Comparison of ENCODE assay signal across 1 cellular context in genomic region chr5:149781612-149782011, GRCh38.
TF ChIP-seq lines count a peak whose summit lies in the region.

No MANE protein-coding gene starts in this region.

TF ChIP-seq in GM12878, 131 proteins besides CTCF, POLR2A, EP300 and RAD21 (continued from another document):
- TF ChIP-seq MLLT1 (IDR thresholded peaks at IDR 0.05): peak; percentile 76
